Comparison of ENCODE assay signal across 8 cellular contexts in genomic region chr3:119240101-119240581, GRCh38. TPM values are rescaled to one million over a fixed set of nuclear protein-coding genes. Genes with fewer than 3 reads are reported as not detected.
DNase-seq lines count a peak whose midpoint lies in the region; ATAC-seq and TF ChIP-seq lines count a peak whose summit lies in the region.

No MANE protein-coding gene starts in this region.

- H3K36me3 ChIP-seq in left lung = peaks cover 0 to 15% of the 10 kb centered on the region in 2 donors
- peaks cover 2 to 10% (median 5%) of the 10 kb centered on the region in 5 donors for H3K36me3 ChIP-seq in subcutaneous abdominal adipose tissue (ENCODE audit: control insufficient read depth in 5 of 5, insufficient read depth in 5 of 5, low read length in 5 of 5)

- DNase-seq in Ammon's horn (ENCODE audit: low spot score) = peak; percentile 32
- DNase-seq in NOMO-1 treated with dmso at 0.1 percent for 144 hours (lab: John Stamatoyannopoulos, UW; ENCODE audit: unreplicated experiment) = peak; percentile 12
- peak in 12 of 61 donors; percentile 10 to 72 (median 47) for DNase-seq in caudate nucleus (lab: John Stamatoyannopoulos, UW)
- no peak for DNase-seq in left lung
- DNase-seq in epidermal melanocyte (ENCODE audit: insufficient read length, low spot score) = no peak

- TF ChIP-seq CTCF in left lung (IDR thresholded peaks at IDR 0.05) = no peak

- peak overlapping the region; percentile 82 for H3K27ac ChIP-seq in caudate nucleus (ENCODE audit: low read depth, low read length)
- peak overlapping the region; percentile 93 to 96 for H3K27ac ChIP-seq in left lung
- H3K27ac ChIP-seq in subcutaneous abdominal adipose tissue (ENCODE audit: low read depth, low read length) = peak overlapping the region; percentile 82

- H3K9me3 ChIP-seq in left lung (no peaks in the 10 kb centered on the region), subcutaneous abdominal adipose tissue (ENCODE audit: control insufficient read depth in 5 of 5, low read length in 5 of 5) (no peaks in the 10 kb centered on the region)

- ATAC-seq in GM18858 (IDR thresholded peaks at IDR 0.05; ENCODE audit: unreplicated experiment) (peak; percentile 11), HG03045 (IDR thresholded peaks at IDR 0.05; ENCODE audit: unreplicated experiment) (peak; percentile 25), left lung (peak; percentile 4)

- intact Hi-C loops in left lung (cut with DNase I) = no loop called here

- H3K27me3 ChIP-seq in left lung (no peaks in the 10 kb centered on the region), subcutaneous abdominal adipose tissue (ENCODE audit: control insufficient read depth in 5 of 5, insufficient read depth in 4 of 5, low read length in 5 of 5) (no peaks in the 10 kb centered on the region)

- H3K4me3 ChIP-seq in left lung = peak overlapping the region; percentile 66 to 73
- H3K4me3 ChIP-seq in subcutaneous abdominal adipose tissue (ENCODE audit: low read depth in 1 of 5, low read length in 5 of 5) = peak overlapping the region; percentile 80 to 87 (median 83)

- H3K4me1 ChIP-seq in left lung (peaks cover 6 to 53% of the 10 kb centered on the region in 2 donors), subcutaneous abdominal adipose tissue (ENCODE audit: control insufficient read depth in 5 of 5, insufficient read depth in 5 of 5, low read length in 5 of 5) (peaks cover 0 to 25% (median 22%) of the 10 kb centered on the region in 5 donors)

- H3K9ac ChIP-seq in subcutaneous abdominal adipose tissue (ENCODE audit: low read length in 5 of 5) = peak overlapping the region; percentile 30 to 94 (median 90)

RNA-seq across cellular contexts. Expression of gene B4GALT4, which starts 0.5 kb away (rescaled TPM):
- 10 to 100 TPM; 14.9 to 19.3 TPM for total RNA-seq in left lung

RNA-seq across cellular contexts. Expression of gene ARHGAP31, which starts 54.0 kb away (rescaled TPM):
- total RNA-seq in left lung = 10 to 100 TPM; 61.8 to 70.3 TPM

Comparison
In these comparisons a context has a peak if more than half of its experiments do, and no peak if none do; other contexts are left out.
1. DNase-seq: peak in Ammon's horn (single experiment) and NOMO-1 treated with dmso at 0.1 percent for 144 hours (single experiment); none in left lung (0 of 2) and epidermal melanocyte (single experiment).
2. Peak in every context shown above with its lines, with median percentiles within 50 percentile points of each other: ATAC-seq and H3K27ac ChIP-seq.